8 cellular contexts compared by ENCODE assay signal in the genomic region with DNA sequence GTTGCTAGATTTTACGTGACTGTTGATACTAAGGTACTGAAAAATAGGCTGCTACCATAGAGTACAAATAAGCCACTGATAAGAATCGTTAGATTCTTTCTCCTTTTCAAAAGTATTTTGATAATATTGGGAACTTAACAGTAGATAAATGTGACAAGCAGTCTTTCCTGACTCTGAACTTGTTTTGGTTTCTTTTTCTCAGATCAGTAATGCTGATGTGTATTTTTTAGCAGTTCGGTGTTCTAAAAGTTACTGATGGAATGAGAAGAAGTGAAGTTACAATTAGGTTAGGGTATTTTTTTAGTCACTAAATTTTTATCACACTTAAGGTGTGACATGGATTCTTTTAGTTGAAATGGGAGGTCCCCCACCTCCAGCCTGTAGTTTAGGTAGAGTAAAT. TPM values are rescaled to one million over a fixed set of nuclear protein-coding genes. Genes with fewer than 3 reads are reported as not detected.
DNase-seq lines count a peak whose midpoint lies in the region; ATAC-seq and TF ChIP-seq lines count a peak whose summit lies in the region.

No MANE protein-coding gene starts in this region.

- peaks cover 59% of the 10 kb centered on the region for H3K4me1 Mint-ChIP-seq in activated B cell treated with CpG ODN at 0.5 μM for 24 hours
- H3K4me1 Mint-ChIP-seq in stimulated activated effector memory CD8-positive, alpha-beta T cell treated with anti-CD3 and anti-CD28 coated beads, Interleukin-12 subunit alpha, Interleukin-12 subunit beta, amount 100 ng/mL, for 72 hours: peaks cover 41% of the 10 kb centered on the region

- intact Hi-C loops in activated B cell treated with CpG ODN at 0.5 μM for 24 hours (cut with micrococcal nuclease) (loop anchor here (2.0 kb wide), 1 partner anchor 15 kb away; no protein-coding TSS in a partner anchor), right cardiac atrium (cut with DNase I) (loop anchor here in 1 of 4 donors (10.0 kb wide), 1 partner anchor 563 kb away; no protein-coding TSS in a partner anchor)

- H3K4me3 ChIP-seq in HFF-Myc (replicated peaks; ENCODE audit: low read depth, low read length) (peak overlapping the region; percentile 97), right cardiac atrium (ENCODE audit: low read length) (peak overlapping the region; percentile 89)

- H3K27me3 Mint-ChIP-seq in activated B cell treated with CpG ODN at 0.5 μM for 24 hours: no peaks in the 10 kb centered on the region

- H3K4me3 Mint-ChIP-seq in activated B cell treated with CpG ODN at 0.5 μM for 24 hours: peak overlapping the region; percentile 100
- peak overlapping the region; percentile 98 for H3K4me3 Mint-ChIP-seq in stimulated activated effector memory CD8-positive, alpha-beta T cell treated with anti-CD3 and anti-CD28 coated beads, Interleukin-12 subunit alpha, Interleukin-12 subunit beta, amount 100 ng/mL, for 72 hours

- POLR2A ChIA-PET in activated B cell treated with CpG ODN at 0.5 μM for 24 hours (lab: Charles Lee): interaction anchor here (1.2 kb wide), 1 partner anchor 8 kb away, joined by 5 read pairs; no protein-coding TSS in a partner anchor

- peak overlapping the region; percentile 65 for H3K27ac Mint-ChIP-seq in activated B cell treated with CpG ODN at 0.5 μM for 24 hours
- H3K27ac Mint-ChIP-seq in stimulated activated effector memory CD8-positive, alpha-beta T cell treated with anti-CD3 and anti-CD28 coated beads, Interleukin-12 subunit alpha, Interleukin-12 subunit beta, amount 100 ng/mL, for 72 hours: peak overlapping the region; percentile 100

- H3K27me3 ChIP-seq in right cardiac atrium (ENCODE audit: control insufficient read depth, insufficient read depth): no peaks in the 10 kb centered on the region

- DNase-seq in HFF-Myc (ENCODE audit: extremely low read depth, low read depth): no peak
- DNase-seq in activated B cell treated with CpG ODN at 0.5 μM for 24 hours: no peak
- DNase-seq in right cardiac atrium: no peak
- no peak for DNase-seq in stimulated activated effector memory CD8-positive, alpha-beta T cell treated with anti-CD3 and anti-CD28 coated beads, Interleukin-12 subunit alpha, Interleukin-12 subunit beta, amount 100 ng/mL, for 72 hours (ENCODE audit: low spot score in 2 of 2)
- no peak for DNase-seq in mesenteric fat pad (ENCODE audit: low spot score)
- DNase-seq in superior temporal gyrus (ENCODE audit: extremely low spot score): no peak
- no peak for DNase-seq in DMS53 treated with DMSO at 0.1 percent for 48 hours (lab: John Stamatoyannopoulos, UW; ENCODE audit: unreplicated experiment)
- no peak for DNase-seq in NCI-H510A (lab: John Stamatoyannopoulos, UW)

- H3K27ac ChIP-seq in right cardiac atrium (ENCODE audit: low read length): no peak overlapping the region

- ATAC-seq in activated B cell treated with CpG ODN at 0.5 μM for 24 hours (ENCODE audit: low read depth) (no peak), right cardiac atrium (no peak)
- ATAC-seq in stimulated activated effector memory CD8-positive, alpha-beta T cell treated with anti-CD3 and anti-CD28 coated beads, Interleukin-12 subunit alpha, Interleukin-12 subunit beta, amount 100 ng/mL, for 72 hours: no peak

- peaks cover 52% of the 10 kb centered on the region for H3K36me3 Mint-ChIP-seq in activated B cell treated with CpG ODN at 0.5 μM for 24 hours (ENCODE audit: low read depth)
- peaks cover 76% of the 10 kb centered on the region for H3K36me3 Mint-ChIP-seq in stimulated activated effector memory CD8-positive, alpha-beta T cell treated with anti-CD3 and anti-CD28 coated beads, Interleukin-12 subunit alpha, Interleukin-12 subunit beta, amount 100 ng/mL, for 72 hours

- under 1% methylated on average over 3 of the region's 3 CpGs for WGBS in right cardiac atrium

- no peaks in the 10 kb centered on the region for H3K9me3 ChIP-seq in right cardiac atrium (ENCODE audit: control insufficient read depth, low read length)

- no peaks in the 10 kb centered on the region for H3K4me1 ChIP-seq in right cardiac atrium (ENCODE audit: control insufficient read depth, insufficient read depth, low read length)

- CTCF ChIA-PET in activated B cell treated with CpG ODN at 0.5 μM for 24 hours (lab: Charles Lee): interaction anchor here (1.4 kb wide), 1 partner anchor 24 kb away, joined by 3 read pairs; no protein-coding TSS in a partner anchor

- TF ChIP-seq CTCF in HFF-Myc (IDR thresholded peaks at IDR 0.05; ENCODE audit: low read depth, low read length, missing control alignments) (no peak), activated B cell treated with CpG ODN at 0.5 μM for 24 hours (IDR thresholded peaks at IDR 0.05) (no peak)

- H3K9me3 Mint-ChIP-seq in activated B cell treated with CpG ODN at 0.5 μM for 24 hours: no peaks in the 10 kb centered on the region
- H3K9me3 Mint-ChIP-seq in stimulated activated effector memory CD8-positive, alpha-beta T cell treated with anti-CD3 and anti-CD28 coated beads, Interleukin-12 subunit alpha, Interleukin-12 subunit beta, amount 100 ng/mL, for 72 hours: no peaks in the 10 kb centered on the region

RNA-seq across cellular contexts. Expression of a gene that starts 2.2 kb away (rescaled TPM):
- total RNA-seq in activated B cell treated with CpG ODN at 0.5 μM for 24 hours: 85.3 and 85.8 TPM in 2 replicates
- total RNA-seq in right cardiac atrium: 10 to 100 TPM; 27.5 to 41.2 (median 33.0) TPM
- polyA plus RNA-seq in right cardiac atrium: 26.0 TPM
- total RNA-seq in mesenteric fat pad: 46.1 TPM
